ENCODE assay signal across 8 cellular contexts in the genomic region with DNA sequence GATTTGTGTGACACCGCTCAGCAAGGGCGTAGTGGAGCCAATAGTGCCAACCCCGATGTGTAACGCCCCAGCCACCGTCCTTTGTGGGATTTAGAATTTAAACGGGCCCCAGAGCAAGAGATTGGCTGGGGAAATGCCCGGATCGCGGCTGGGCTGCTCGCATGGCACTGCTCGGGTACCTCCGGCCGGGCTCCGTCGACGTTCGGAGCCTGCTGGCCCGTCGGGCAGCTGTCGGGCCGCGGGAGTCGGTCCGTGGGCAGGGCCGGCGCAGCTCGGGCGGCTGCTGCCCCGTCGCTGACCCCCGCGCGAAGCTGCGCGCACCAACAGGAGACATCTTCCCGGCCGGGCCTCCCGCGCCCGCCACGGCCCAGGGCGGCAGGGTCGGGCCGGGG. TPM values are rescaled to one million over a fixed set of nuclear protein-coding genes. Genes with fewer than 3 reads are reported as not detected.
DNase-seq lines count a peak whose midpoint lies in the region; ATAC-seq and TF ChIP-seq lines count a peak whose summit lies in the region.

No MANE protein-coding gene starts in this region.

- no peaks in the 10 kb centered on the region for H3K9me3 Mint-ChIP-seq in activated naive CD4-positive, alpha-beta T cell treated with anti-CD3 and anti-CD28 coated beads, Interleukin-2, amount 50 U/mL, for 24 hours

- H3K9me2 ChIP-seq in hepatocyte (replicated peaks; ENCODE audit: insufficient read depth): no peaks in the 10 kb centered on the region

- peaks cover 29% of the 10 kb centered on the region for H4K20me1 ChIP-seq in hepatocyte (ENCODE audit: insufficient read depth, poor library complexity, severe bottlenecking)

- no peaks in the 10 kb centered on the region for H3K9me3 ChIP-seq in hepatocyte (ENCODE audit: low read depth)

- peaks cover 31% of the 10 kb centered on the region for H3K79me2 ChIP-seq in hepatocyte

- peak overlapping the region; percentile 82 for H3K27ac ChIP-seq in hepatocyte

- TF ChIP-seq CTCF in hepatocyte (IDR thresholded peaks at IDR 0.05; ENCODE audit: poor library complexity): no peak

- H3K4me3 Mint-ChIP-seq in activated naive CD4-positive, alpha-beta T cell treated with anti-CD3 and anti-CD28 coated beads, Interleukin-2, amount 50 U/mL, for 24 hours: peak overlapping the region; percentile 86

- H3K27me3 Mint-ChIP-seq in activated naive CD4-positive, alpha-beta T cell treated with anti-CD3 and anti-CD28 coated beads, Interleukin-2, amount 50 U/mL, for 24 hours: no peaks in the 10 kb centered on the region

- H3K4me2 ChIP-seq in hepatocyte: peak overlapping the region; percentile 72

- intact Hi-C loops in sciatic nerve (cut with DNase I): no loop called here

- peaks cover 12% of the 10 kb centered on the region for H3K4me1 ChIP-seq in hepatocyte (ENCODE audit: insufficient read depth)

- no peaks in the 10 kb centered on the region for H3K27me3 ChIP-seq in hepatocyte

- peak overlapping the region; percentile 80 for H3K27ac Mint-ChIP-seq in activated naive CD4-positive, alpha-beta T cell treated with anti-CD3 and anti-CD28 coated beads, Interleukin-2, amount 50 U/mL, for 24 hours

- WGBS in hepatocyte (ENCODE audit: low lambda C conversion rate, missing lambda C conversion rate): 19% methylated on average over 36 of the region's 44 CpGs

- peaks cover 8% of the 10 kb centered on the region for H3K36me3 Mint-ChIP-seq in activated naive CD4-positive, alpha-beta T cell treated with anti-CD3 and anti-CD28 coated beads, Interleukin-2, amount 50 U/mL, for 24 hours

- DNase-seq in ELR (ENCODE audit: low read depth): peak; percentile 8
- DNase-seq in NOMO-1 (lab: John Stamatoyannopoulos, UW; ENCODE audit: unreplicated experiment in 2 of 2): peak; percentile 17 to 21
- DNase-seq in hepatocyte (ENCODE audit: low spot score): peak; percentile 61
- DNase-seq in sciatic nerve (ENCODE audit: low spot score): peak; percentile 66
- no peak for DNase-seq in NK-92 treated with Interleukin-12 subunit alpha and Interleukin-12 subunit beta, amount 100 ng/mL, for 24 hours (lab: John Stamatoyannopoulos, UW)

- H3K36me3 ChIP-seq in hepatocyte (replicated peaks; ENCODE audit: insufficient read depth, low read depth): no peaks in the 10 kb centered on the region

- peaks cover 36% of the 10 kb centered on the region for H3K4me1 Mint-ChIP-seq in activated naive CD4-positive, alpha-beta T cell treated with anti-CD3 and anti-CD28 coated beads, Interleukin-2, amount 50 U/mL, for 24 hours

- no peak overlapping the region for H3K4me3 ChIP-seq in hepatocyte

- ATAC-seq in sciatic nerve (no peak), HG02970 (IDR thresholded peaks at IDR 0.05; ENCODE audit: low FRiP score, unreplicated experiment) (no peak), GM21737 (IDR thresholded peaks at IDR 0.05; ENCODE audit: unreplicated experiment) (no peak)

- H2AFZ ChIP-seq in hepatocyte: peak overlapping the region; percentile 73

RNA-seq across cellular contexts. Expression of gene KDM2A, which starts 1.4 kb away (rescaled TPM):
- total RNA-seq in hepatocyte (41.3 and 51.2 TPM in 2 replicates), sciatic nerve (92.8 TPM)
- polyA plus RNA-seq in hepatocyte: 18.7 and 19.7 TPM in 2 replicates
